Comparison of ENCODE assay signal across 8 cellular contexts in genomic region chr3:53346922-53347260, GRCh38. TPM values are rescaled to one million over a fixed set of nuclear protein-coding genes. Genes with fewer than 3 reads are reported as not detected.
DNase-seq lines count a peak whose midpoint lies in the region; ATAC-seq and TF ChIP-seq lines count a peak whose summit lies in the region.

No MANE protein-coding gene starts in this region.

- TF ChIP-seq CTCF in MCF 10A (IDR thresholded peaks at IDR 0.05; ENCODE audit: unreplicated experiment): no peak

- H3K36me3 Mint-ChIP-seq in MCF 10A (ENCODE audit: insufficient read depth, unreplicated experiment): peaks cover 28% of the 10 kb centered on the region

- peaks cover 8% of the 10 kb centered on the region; the same call in 1 of the 2 replicates for H3K4me1 ChIP-seq in HUES6 (ENCODE audit: control insufficient read depth, insufficient read depth, low read length)
- H3K4me1 ChIP-seq in mononuclear cell (ENCODE audit: insufficient read depth, low read length): peaks cover 23% of the 10 kb centered on the region

- CTCF ChIA-PET in MCF 10A (lab: Yijun Ruan, JAX): interaction anchor here (0.8 to 2.3 kb wide), 3 partner anchors 12 to 128 kb away, joined by 3 to 5 read pairs (median 4); no protein-coding TSS in a partner anchor

- peak overlapping the region; percentile 93 for H3K4me3 ChIP-seq in HUES6 (ENCODE audit: low read depth, low read length)
- H3K4me3 ChIP-seq in mononuclear cell (ENCODE audit: low read length): peak overlapping the region; percentile 97

- no peaks in the 10 kb centered on the region for H3K9me3 ChIP-seq in HUES6 (ENCODE audit: control insufficient read depth, insufficient read depth, low read depth, low read length)
- H3K9me3 ChIP-seq in mononuclear cell (ENCODE audit: low read depth, low read length): no peaks in the 10 kb centered on the region

- peak overlapping the region; percentile 99 for H3K27ac Mint-ChIP-seq in MCF 10A (ENCODE audit: low read depth, unreplicated experiment)

- intact Hi-C loops in MCF 10A (cut with micrococcal nuclease): no loop called here

- DNase-seq in MCF 10A (ENCODE audit: unreplicated experiment) (no peak), HuH-7 (ENCODE audit: low spot score) (no peak), NCI-H2081 treated with DMSO at 0.1 percent for 48 hours (lab: John Stamatoyannopoulos, UW) (no peak)
- DNase-seq in stimulated activated CD4-positive, alpha-beta T cell treated with anti-CD3 and anti-CD28 coated beads, Interleukin-15, amount 100 ng/mL, for 24 hours: no peak

- peak overlapping the region; percentile 99 for H3K4me3 Mint-ChIP-seq in MCF 10A (ENCODE audit: unreplicated experiment)

- peak; percentile 4 for ATAC-seq in GM18907 (IDR thresholded peaks at IDR 0.05; ENCODE audit: unreplicated experiment)
- ATAC-seq in GM18858 (IDR thresholded peaks at IDR 0.05; ENCODE audit: unreplicated experiment): no peak

- peak overlapping the region; percentile 85 for H3K27ac ChIP-seq in HUES6 (ENCODE audit: low read depth, low read length)

- no peaks in the 10 kb centered on the region for H3K9me3 Mint-ChIP-seq in MCF 10A (ENCODE audit: unreplicated experiment)

- H3K36me3 ChIP-seq in HUES6 (ENCODE audit: control insufficient read depth, insufficient read depth, low read length): peaks cover 15% of the 10 kb centered on the region

- peaks cover 16% of the 10 kb centered on the region for H3K4me1 Mint-ChIP-seq in MCF 10A (ENCODE audit: insufficient read depth, unreplicated experiment)

- no peaks in the 10 kb centered on the region for H3K27me3 Mint-ChIP-seq in MCF 10A (ENCODE audit: insufficient read depth, unreplicated experiment)

- POLR2A ChIA-PET in MCF 10A (lab: Yijun Ruan, JAX): interaction anchor here (0.7 to 3.7 kb wide), 20 partner anchors 10 to 696 kb away, joined by 3 to 36 read pairs (median 5); partner anchors contain the start of genes PRKCD and SELENOK

- H3K9ac ChIP-seq in HUES6 (ENCODE audit: low read length): peak overlapping the region; percentile 94

- BruUV-seq in MCF 10A (replicated peaks; lab: Mats Ljungman, UMichigan): no TSS peak

- no peaks in the 10 kb centered on the region for H3K27me3 ChIP-seq in HUES6 (ENCODE audit: control insufficient read depth, insufficient read depth, low read length)
- no peaks in the 10 kb centered on the region for H3K27me3 ChIP-seq in mononuclear cell (ENCODE audit: insufficient read depth, low read length)

RNA-seq across cellular contexts. Expression of gene DCP1A, which starts 0.5 kb away (rescaled TPM):
- 22.1 and 23.6 TPM in 2 replicates for total RNA-seq in MCF 10A (2022)
- 80.2 TPM for total RNA-seq in mononuclear cell
